ENCODE assay signal across 1 cellular context in genomic region chr19:35959040-35959967, GRCh38.
A peak's percentile ranks its signal among the peaks of the same experiment; 100 is the strongest.
TF ChIP-seq lines count a peak whose summit lies in the region.

No MANE protein-coding gene starts in this region.

TF ChIP-seq in K562, 482 proteins besides CTCF, POLR2A, EP300 and RAD21:
- TF ChIP-seq CHAMP1 (IDR thresholded peaks at IDR 0.05) (no peak), EGR1 (conservative IDR thresholded peaks at IDR 0.05) (peak; percentile 81), CTCFL (IDR thresholded peaks at IDR 0.05; ENCODE audit: borderline replicate concordance, insufficient read depth, low read depth, low read length, poor library complexity, severe bottlenecking) (peak; percentile 4), HOXB6 (CRISPR knock-in tag; IDR thresholded peaks at IDR 0.05; ENCODE audit: borderline replicate concordance) (no peak), ZFP30 (CRISPR knock-in tag; IDR thresholded peaks at IDR 0.05; ENCODE audit: borderline replicate concordance) (no peak), CREB3 (tag; conservative IDR thresholded peaks at IDR 0.05; ENCODE audit: low read depth) (no peak), CREM (IDR thresholded peaks at IDR 0.05; ENCODE audit: low read depth) (peak; percentile 43; the same call in 1 of the 2 replicates), ZNF124 (CRISPR knock-in tag; IDR thresholded peaks at IDR 0.05) (no peak), KAT7 (CRISPR knock-in tag; IDR thresholded peaks at IDR 0.05; ENCODE audit: borderline replicate concordance) (no peak), ZNF316 (IDR thresholded peaks at IDR 0.05) (no peak), STAT6 (CRISPR knock-in tag; IDR thresholded peaks at IDR 0.05) (no peak), ZNF274 (IDR thresholded peaks at IDR 0.05; ENCODE audit: borderline replicate concordance, low read depth, low read length) (no peak), CBFA2T3 (IDR thresholded peaks at IDR 0.05) (no peak), RFX7 (CRISPR knock-in tag; IDR thresholded peaks at IDR 0.05) (no peak), MLLT1 (IDR thresholded peaks at IDR 0.05) (no peak), ZBTB33 (CRISPR knock-in tag; IDR thresholded peaks at IDR 0.05) (peak; percentile 64; the same call in 1 of the 2 replicates), MYBL2 (IDR thresholded peaks at IDR 0.05; ENCODE audit: low read depth) (no peak), MYBL2 (CRISPR knock-in tag; IDR thresholded peaks at IDR 0.05; ENCODE audit: borderline replicate concordance) (no peak), PCBP1 (IDR thresholded peaks at IDR 0.05; ENCODE audit: low read depth, low read length, poor library complexity, severe bottlenecking) (no peak), REST (CRISPR knock-in tag; IDR thresholded peaks at IDR 0.05; ENCODE audit: low read depth) (no peak), SAFB (IDR thresholded peaks at IDR 0.05; ENCODE audit: borderline replicate concordance, low read depth, low read length) (peak; percentile 94), CBX1 (IDR thresholded peaks at IDR 0.05; ENCODE audit: low read depth) (no peak), CREB5 (CRISPR knock-in tag; IDR thresholded peaks at IDR 0.05) (no peak), HOMEZ (CRISPR knock-in tag; IDR thresholded peaks at IDR 0.05) (no peak), THRB (CRISPR knock-in tag; conservative IDR thresholded peaks at IDR 0.05) (no peak), ELF1 (tag; IDR thresholded peaks at IDR 0.05) (no peak), POLR2B (IDR thresholded peaks at IDR 0.05; ENCODE audit: low read depth, partially characterized antibody) (no peak), ZSCAN29 (IDR thresholded peaks at IDR 0.05) (no peak), ATF7 (IDR thresholded peaks at IDR 0.05) (no peak)
